Comparison of ENCODE assay signal across 1 cellular context in genomic region chr2:120319686-120320317, GRCh38.
TF ChIP-seq lines count a peak whose summit lies in the region.

No MANE protein-coding gene starts in this region.

TF ChIP-seq in GM23338, 12 proteins besides CTCF, POLR2A, EP300 and RAD21:
- TF ChIP-seq ETS1 (IDR thresholded peaks at IDR 0.05) (no peak), STAT1 (IDR thresholded peaks at IDR 0.05; ENCODE audit: unreplicated experiment) (no peak), CREB1 (CRISPR knock-in tag; IDR thresholded peaks at IDR 0.05; ENCODE audit: low read depth) (no peak), EZH2 (IDR thresholded peaks at IDR 0.05; ENCODE audit: low read depth, unreplicated experiment) (no peak), ZNF331 (CRISPR knock-in tag; IDR thresholded peaks at IDR 0.05; ENCODE audit: low read depth) (no peak), EZH2phosphoT487 (IDR thresholded peaks at IDR 0.05; ENCODE audit: unreplicated experiment) (no peak), ZNF462 (CRISPR knock-in tag; IDR thresholded peaks at IDR 0.05) (no peak), NANOG (IDR thresholded peaks at IDR 0.05; ENCODE audit: borderline replicate concordance) (no peak), POLR2AphosphoS5 (IDR thresholded peaks at IDR 0.05; ENCODE audit: low read depth) (no peak), REST (IDR thresholded peaks at IDR 0.05; ENCODE audit: unreplicated experiment) (no peak), ZNF114 (CRISPR knock-in tag; IDR thresholded peaks at IDR 0.05) (no peak), JUNB (IDR thresholded peaks at IDR 0.05; ENCODE audit: unreplicated experiment) (no peak)
